In the genomic region with DNA sequence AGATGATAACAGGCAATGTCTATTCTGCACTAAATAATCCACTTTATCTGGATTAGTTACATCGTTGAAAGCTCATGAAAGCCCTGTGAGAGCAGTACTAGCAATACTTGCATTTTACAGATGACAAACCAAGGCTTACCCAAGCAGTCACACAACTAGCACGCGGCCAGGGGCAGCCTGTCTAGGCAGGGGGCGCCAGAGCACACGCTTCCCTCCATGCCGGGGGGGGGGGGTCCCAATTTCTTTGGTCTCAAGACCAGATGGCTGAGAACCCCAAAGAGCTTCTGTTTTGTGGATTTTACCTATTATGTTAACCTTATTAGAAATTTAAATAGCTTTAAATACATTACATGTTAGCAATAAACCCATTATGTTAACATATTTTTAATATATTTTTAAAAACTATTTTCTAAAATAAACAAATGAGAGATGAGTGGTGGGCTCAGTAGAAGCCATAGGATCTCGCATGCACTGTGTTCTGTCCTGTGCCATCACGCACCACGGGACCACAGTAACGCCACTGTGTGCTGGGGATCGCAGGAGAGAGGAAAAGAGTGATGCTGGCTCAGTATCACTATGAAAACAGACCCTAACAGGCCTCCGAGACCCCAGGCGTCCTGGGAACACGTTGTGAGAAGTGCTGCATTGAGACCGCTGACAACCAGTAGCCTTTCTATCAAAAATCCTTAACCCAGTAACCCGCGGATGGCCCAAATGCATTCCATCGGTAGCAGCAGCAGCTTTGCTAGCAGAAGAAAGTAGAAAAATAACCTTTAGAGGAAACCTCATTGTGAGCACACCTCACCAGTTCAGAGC, we compare ENCODE assay signal across 8 cellular contexts. TPM values are rescaled to one million over a fixed set of nuclear protein-coding genes. Genes with fewer than 3 reads are reported as not detected.
DNase-seq lines count a peak whose midpoint lies in the region; ATAC-seq and TF ChIP-seq lines count a peak whose summit lies in the region.

No MANE protein-coding gene starts in this region.

- H3K4me1 ChIP-seq in osteoblast (ENCODE audit: insufficient read depth, low read length) = no peaks in the 10 kb centered on the region

- H3K27me3 ChIP-seq in osteoblast (ENCODE audit: insufficient read depth, low read length) = peaks cover 15% of the 10 kb centered on the region

- DNase-seq in SIG-M5 treated with dmso at 0.1 percent for 504 hours (lab: John Stamatoyannopoulos, UW; ENCODE audit: unreplicated experiment) = peak; percentile 53
- no peak for DNase-seq in SIG-M5 (lab: John Stamatoyannopoulos, UW)
- peak; percentile 20 for DNase-seq in HFF-Myc (ENCODE audit: extremely low read depth, low read depth)
- peak; percentile 0 for DNase-seq in NCI-H1694 (lab: John Stamatoyannopoulos, UW)
- DNase-seq in activated CD8-positive, alpha-beta memory T cell treated with anti-CD3 and anti-CD28 coated beads, Interleukin-2, amount 50 U/mL, for 4 hours = peak; percentile 67
- peak; percentile 24 for DNase-seq in fibroblast of the conjunctiva (ENCODE audit: low read depth)
- peak; percentile 93 for DNase-seq in osteoblast (ENCODE audit: insufficient read length, low spot score, missing footprints)

- H4K20me1 ChIP-seq in osteoblast (ENCODE audit: insufficient read depth, low read length) = no peaks in the 10 kb centered on the region

- H3K9me3 ChIP-seq in osteoblast (ENCODE audit: low read depth, low read length) = no peaks in the 10 kb centered on the region

- no peak for ATAC-seq in GM21515 (IDR thresholded peaks at IDR 0.05; ENCODE audit: unreplicated experiment)

- no peak overlapping the region for H2AFZ ChIP-seq in osteoblast (ENCODE audit: low read length)

- H3K79me2 ChIP-seq in osteoblast (ENCODE audit: insufficient read depth, low read length) = no peaks in the 10 kb centered on the region

- no peak overlapping the region for H3K4me3 ChIP-seq in HFF-Myc (replicated peaks; ENCODE audit: low read depth, low read length)
- H3K4me3 ChIP-seq in osteoblast (ENCODE audit: insufficient read depth, low read length) = no peak overlapping the region

- no peak overlapping the region for H3K4me2 ChIP-seq in osteoblast (ENCODE audit: insufficient read depth, low read length)

- H3K36me3 ChIP-seq in osteoblast (ENCODE audit: insufficient read depth, low read length) = no peaks in the 10 kb centered on the region

- no peak overlapping the region for H3K27ac ChIP-seq in osteoblast (ENCODE audit: low read depth, low read length)

- TF ChIP-seq CTCF in HFF-Myc (IDR thresholded peaks at IDR 0.05; ENCODE audit: low read depth, low read length, missing control alignments) (peak; percentile 89), osteoblast (IDR thresholded peaks at IDR 0.05; ENCODE audit: extremely low read depth, low read depth, low read length) (peak; percentile 83)

RNA-seq across cellular contexts. Expression of a gene that starts 5.3 kb away (rescaled TPM):
- total RNA-seq in osteoblast = 0.29 TPM in 1 of 2 replicates, not detected in the other

RNA-seq across cellular contexts. Expression of a gene that starts 28.9 kb away (rescaled TPM):
- total RNA-seq in osteoblast = 22.1 and 25.7 TPM in 2 replicates
